22 cellular contexts compared by ENCODE assay signal in the genomic region with DNA sequence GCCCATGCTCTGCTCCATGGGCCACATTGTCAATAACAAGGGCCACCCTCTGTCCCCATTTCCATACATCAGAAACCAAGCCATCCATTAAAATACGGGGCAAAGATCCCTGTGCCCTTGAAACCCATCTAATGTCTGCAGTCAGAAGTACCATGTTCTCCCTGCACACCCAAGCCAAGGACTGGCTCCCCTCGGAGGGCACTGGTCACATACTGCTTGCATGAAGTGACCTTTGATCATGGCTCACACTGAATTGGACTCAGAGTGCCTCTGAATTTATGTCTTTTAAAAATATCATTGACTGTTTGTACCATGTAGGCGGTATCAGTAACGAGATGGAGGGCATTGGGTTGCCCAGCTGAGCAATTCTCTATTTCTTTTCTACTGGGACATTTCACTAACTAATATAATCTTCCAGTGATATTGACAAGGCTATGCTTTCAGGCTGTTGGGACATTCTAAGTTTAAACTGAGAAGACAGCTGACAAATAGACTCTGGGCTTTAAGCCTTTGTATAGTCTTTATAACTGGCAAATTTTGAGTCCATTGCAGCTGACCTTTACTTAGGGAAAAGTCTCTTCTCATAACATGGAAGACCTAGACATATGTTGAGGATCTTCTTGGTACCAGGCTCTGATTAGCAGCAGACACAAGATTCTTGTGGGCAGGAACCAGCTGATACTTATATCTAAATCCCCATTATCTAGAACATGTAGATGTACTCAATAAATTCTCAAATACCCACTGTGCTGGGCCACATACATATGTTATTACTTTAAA.
DNase-seq lines count a peak whose midpoint lies in the region; ATAC-seq, FAIRE-seq and TF ChIP-seq lines count a peak whose summit lies in the region.
"Had no signal": no experiment of that assay in that cellular context is flagged by ENCODE, and none has a peak within 500 bp of the region (broad histone marks: within the 10 kb centered on the region; RNA-seq: fewer than 3 reads in every experiment).

No MANE protein-coding gene starts in this region.

- TF ChIP-seq CTCF in BE2C (IDR thresholded peaks at IDR 0.05; ENCODE audit: low read depth, low read length): no peak

- ATAC-seq in activated naive CD8-positive, alpha-beta T cell treated with anti-CD3 and anti-CD28 coated beads, Interleukin-2, amount 50 U/mL, for 24 hours: no peak
- ATAC-seq in GM21737 (IDR thresholded peaks at IDR 0.05; ENCODE audit: unreplicated experiment): no peak
- ATAC-seq: GM23338 had no signal

- H3K27me3 ChIP-seq in BE2C (no peaks in the 10 kb centered on the region), small intestine (ENCODE audit: control insufficient read depth in 2 of 2, insufficient read depth in 2 of 2, low read length in 2 of 2) (no peaks in the 10 kb centered on the region)

- H3K27ac Mint-ChIP-seq in activated naive CD8-positive, alpha-beta T cell treated with anti-CD3 and anti-CD28 coated beads, Interleukin-2, amount 50 U/mL, for 24 hours: no peak overlapping the region
- H3K27ac Mint-ChIP-seq: B cell; CD4-positive, CD25-positive, alpha-beta regulatory T cell; CD8-positive, alpha-beta memory T cell; GM23338 had no signal

- H3K9me3 ChIP-seq in BE2C (peaks cover 48% of the 10 kb centered on the region), small intestine (ENCODE audit: control insufficient read depth, low read depth) (no peaks in the 10 kb centered on the region)

- FAIRE-seq in small intestine (lab: Jason Lieb, UNC): no peak
- FAIRE-seq: G401.6, GM12891, GM19239, H54, HTR-8/SVneo had no signal

- 63 to 82% (median 69%) methylated on average over 4 of the region's 4 CpGs for WGBS in small intestine, 3 donors

- no peaks in the 10 kb centered on the region for H3K4me1 Mint-ChIP-seq in activated naive CD8-positive, alpha-beta T cell treated with anti-CD3 and anti-CD28 coated beads, Interleukin-2, amount 50 U/mL, for 24 hours
- H3K4me1 Mint-ChIP-seq: B cell; CD4-positive, CD25-positive, alpha-beta regulatory T cell; CD8-positive, alpha-beta memory T cell; GM23338 had no signal

- H3K36me3 Mint-ChIP-seq in activated naive CD8-positive, alpha-beta T cell treated with anti-CD3 and anti-CD28 coated beads, Interleukin-2, amount 50 U/mL, for 24 hours (ENCODE audit: low read depth): no peaks in the 10 kb centered on the region
- H3K36me3 Mint-ChIP-seq: CD4-positive, CD25-positive, alpha-beta regulatory T cell; CD8-positive, alpha-beta memory T cell had no signal

- H3K4me3 Mint-ChIP-seq in activated naive CD8-positive, alpha-beta T cell treated with anti-CD3 and anti-CD28 coated beads, Interleukin-2, amount 50 U/mL, for 24 hours: no peak overlapping the region
- H3K4me3 Mint-ChIP-seq: B cell; CD4-positive, CD25-positive, alpha-beta regulatory T cell; CD8-positive, alpha-beta memory T cell; GM23338 had no signal

- H3K4me1 ChIP-seq in BE2C (peaks cover 20% of the 10 kb centered on the region), small intestine (ENCODE audit: control insufficient read depth in 2 of 2, insufficient read depth in 1 of 2, low read depth in 1 of 2, low read length in 1 of 2) (no peaks in the 10 kb centered on the region)

- H3K27me3 Mint-ChIP-seq in activated naive CD8-positive, alpha-beta T cell treated with anti-CD3 and anti-CD28 coated beads, Interleukin-2, amount 50 U/mL, for 24 hours: peaks cover 3% of the 10 kb centered on the region
- H3K27me3 Mint-ChIP-seq: CD4-positive, CD25-positive, alpha-beta regulatory T cell had no signal

- H3K4me3 ChIP-seq in BE2C (ENCODE audit: low read depth, low read length) (no peak overlapping the region), small intestine (ENCODE audit: low read depth in 1 of 2, low read length in 2 of 2) (no peak overlapping the region)
- H3K4me3 ChIP-seq: GM23338 had no signal

- H3K9me3 Mint-ChIP-seq in activated naive CD8-positive, alpha-beta T cell treated with anti-CD3 and anti-CD28 coated beads, Interleukin-2, amount 50 U/mL, for 24 hours: no peaks in the 10 kb centered on the region
- H3K9me3 Mint-ChIP-seq: CD4-positive, CD25-positive, alpha-beta regulatory T cell; GM23338 had no signal

- DNase-seq in BE2C: peak; percentile 98
- peak; percentile 42 for DNase-seq in NCI-H82 treated with DMSO at 0.1 percent for 48 hours (lab: John Stamatoyannopoulos, UW; ENCODE audit: unreplicated experiment)
- DNase-seq in ecto neural progenitor cell (ENCODE audit: low spot score): peak; percentile 17
- DNase-seq in small intestine: peak; percentile 35
- no peak for DNase-seq in activated naive CD8-positive, alpha-beta T cell treated with anti-CD3 and anti-CD28 coated beads, Interleukin-2, amount 50 U/mL, for 24 hours
- DNase-seq in effector CD4-positive, alpha-beta T cell: no peak
- DNase-seq: C1 segment of cervical spinal cord; CD4-positive, CD25-positive, alpha-beta regulatory T cell; CD8-positive, alpha-beta memory T cell; COR-L47; DMS53; DND-41; HCEC 1CT; IMR-90 had no signal

- no peak overlapping the region for H3K27ac ChIP-seq in small intestine (ENCODE audit: low read depth in 1 of 2, low read length in 1 of 2)

- no peaks in the 10 kb centered on the region for H3K36me3 ChIP-seq in BE2C
- no peaks in the 10 kb centered on the region for H3K36me3 ChIP-seq in small intestine (ENCODE audit: control insufficient read depth in 2 of 2, insufficient read depth in 2 of 2, low read length in 2 of 2)

Comparison
In these comparisons a context has a peak if more than half of its experiments do, and no peak if none do; other contexts are left out.
1. DNase-seq: peak in BE2C (single experiment), NCI-H82 treated with DMSO at 0.1 percent for 48 hours (single experiment), ecto neural progenitor cell (single experiment) and small intestine (single experiment); none in activated naive CD8-positive, alpha-beta T cell treated with anti-CD3 and anti-CD28 coated beads, Interleukin-2, amount 50 U/mL, for 24 hours (single experiment) and effector CD4-positive, alpha-beta T cell (single experiment).